In genomic region chr3:124730920-124731297, GRCh38 we compare ENCODE assay signal across 8 cellular contexts. TPM values are rescaled to one million over a fixed set of nuclear protein-coding genes. Genes with fewer than 3 reads are reported as not detected.
DNase-seq lines count a peak whose midpoint lies in the region; ATAC-seq and TF ChIP-seq lines count a peak whose summit lies in the region.

No MANE protein-coding gene starts in this region.

- ATAC-seq in stimulated activated effector memory CD8-positive, alpha-beta T cell treated with anti-CD3 and anti-CD28 coated beads, Interleukin-12 subunit alpha, Interleukin-12 subunit beta, amount 100 ng/mL, for 72 hours: no peak
- ATAC-seq in HG02759 (IDR thresholded peaks at IDR 0.05; ENCODE audit: unreplicated experiment): no peak

- peak overlapping the region; percentile 89 for H3K4me3 ChIP-seq in iPS-20b (ENCODE audit: low read length)

- peak overlapping the region; percentile 93 for H3K9ac ChIP-seq in iPS-20b (ENCODE audit: low read depth, low read length)

- no peaks in the 10 kb centered on the region for H3K4me1 ChIP-seq in iPS-20b (ENCODE audit: insufficient read depth, low read length)

- peak overlapping the region; percentile 98 for H3K4me3 Mint-ChIP-seq in HFFc6
- peak overlapping the region; percentile 100 for H3K4me3 Mint-ChIP-seq in activated T-helper 1 cell treated with anti-CD3 and anti-CD28 coated beads, Interleukin-12 subunit alpha, Interleukin-12 subunit beta, Interleukin-2, Interleukin-4 antibody, amounts not matched to agents 30 ng/mL and 10 ng/mL and 1 ng/mL, durations not matched to agents 14 hours and 24 hours and 36 hours
- H3K4me3 Mint-ChIP-seq in stimulated activated effector memory CD8-positive, alpha-beta T cell treated with anti-CD3 and anti-CD28 coated beads, Interleukin-12 subunit alpha, Interleukin-12 subunit beta, amount 100 ng/mL, for 72 hours: peak overlapping the region; percentile 96

- no peaks in the 10 kb centered on the region; the same call in none of the 2 replicates for H3K27me3 Mint-ChIP-seq in HFFc6 (ENCODE audit: insufficient read depth)
- H3K27me3 Mint-ChIP-seq in activated T-helper 1 cell treated with anti-CD3 and anti-CD28 coated beads, Interleukin-12 subunit alpha, Interleukin-12 subunit beta, Interleukin-2, Interleukin-4 antibody, amounts not matched to agents 30 ng/mL and 10 ng/mL and 1 ng/mL, durations not matched to agents 14 hours and 24 hours and 36 hours (ENCODE audit: insufficient read depth): peaks cover 17% of the 10 kb centered on the region

- H3K9me3 ChIP-seq in iPS-20b (ENCODE audit: insufficient read depth, low read depth, low read length): no peaks in the 10 kb centered on the region

- H3K27ac ChIP-seq in iPS-20b (ENCODE audit: low read length): peak overlapping the region; percentile 19

- peaks cover 39% of the 10 kb centered on the region for H3K4me1 Mint-ChIP-seq in HFFc6 (ENCODE audit: low read depth)
- peaks cover 41% of the 10 kb centered on the region for H3K4me1 Mint-ChIP-seq in activated T-helper 1 cell treated with anti-CD3 and anti-CD28 coated beads, Interleukin-12 subunit alpha, Interleukin-12 subunit beta, Interleukin-2, Interleukin-4 antibody, amounts not matched to agents 30 ng/mL and 10 ng/mL and 1 ng/mL, durations not matched to agents 14 hours and 24 hours and 36 hours (ENCODE audit: low read depth)
- H3K4me1 Mint-ChIP-seq in stimulated activated effector memory CD8-positive, alpha-beta T cell treated with anti-CD3 and anti-CD28 coated beads, Interleukin-12 subunit alpha, Interleukin-12 subunit beta, amount 100 ng/mL, for 72 hours: peaks cover 25% of the 10 kb centered on the region

- peaks cover 33% of the 10 kb centered on the region; the same call in 1 of the 2 replicates for H3K27me3 ChIP-seq in iPS-20b (ENCODE audit: insufficient read depth, low read length)

- H3K36me3 ChIP-seq in iPS-20b (ENCODE audit: insufficient read depth, low read depth, low read length): peaks cover 22% of the 10 kb centered on the region

- DNase-seq in HFFc6: no peak
- DNase-seq in activated T-helper 1 cell treated with anti-CD3 and anti-CD28 coated beads, Interleukin-12 subunit alpha, Interleukin-12 subunit beta, Interleukin-2, Interleukin-4 antibody, amounts not matched to agents 30 ng/mL and 10 ng/mL and 1 ng/mL, durations not matched to agents 14 hours and 24 hours and 36 hours (ENCODE audit: low spot score): no peak
- DNase-seq in stimulated activated effector memory CD8-positive, alpha-beta T cell treated with anti-CD3 and anti-CD28 coated beads, Interleukin-12 subunit alpha, Interleukin-12 subunit beta, amount 100 ng/mL, for 72 hours (ENCODE audit: low spot score in 2 of 2): no peak
- DNase-seq in activated gamma-delta T cell (lab: John Stamatoyannopoulos, UW): no peak
- DNase-seq in AG08396 (ENCODE audit: low spot score): no peak
- DNase-seq in C1 segment of cervical spinal cord (lab: John Stamatoyannopoulos, UW): no peak

- intact Hi-C loops in activated T-helper 1 cell treated with anti-CD3 and anti-CD28 coated beads, Interleukin-12 subunit alpha, Interleukin-12 subunit beta, Interleukin-2, Interleukin-4 antibody, amounts not matched to agents 30 ng/mL and 10 ng/mL and 1 ng/mL, durations not matched to agents 14 hours and 24 hours and 36 hours (cut with micrococcal nuclease): loop anchor here (2.0 to 10.0 kb wide), 7 partner anchors 79 to 1186 kb away; partner anchors contain the start of genes HACD2, OSBPL11 and ZNF148

- H3K36me3 Mint-ChIP-seq in HFFc6 (ENCODE audit: low read depth): peaks cover 9% of the 10 kb centered on the region; the same call in 1 of the 2 replicates
- peaks cover 17% of the 10 kb centered on the region for H3K36me3 Mint-ChIP-seq in activated T-helper 1 cell treated with anti-CD3 and anti-CD28 coated beads, Interleukin-12 subunit alpha, Interleukin-12 subunit beta, Interleukin-2, Interleukin-4 antibody, amounts not matched to agents 30 ng/mL and 10 ng/mL and 1 ng/mL, durations not matched to agents 14 hours and 24 hours and 36 hours (ENCODE audit: low read depth)
- H3K36me3 Mint-ChIP-seq in stimulated activated effector memory CD8-positive, alpha-beta T cell treated with anti-CD3 and anti-CD28 coated beads, Interleukin-12 subunit alpha, Interleukin-12 subunit beta, amount 100 ng/mL, for 72 hours: peaks cover 42% of the 10 kb centered on the region

- no peaks in the 10 kb centered on the region for H3K9me3 Mint-ChIP-seq in HFFc6
- H3K9me3 Mint-ChIP-seq in activated T-helper 1 cell treated with anti-CD3 and anti-CD28 coated beads, Interleukin-12 subunit alpha, Interleukin-12 subunit beta, Interleukin-2, Interleukin-4 antibody, amounts not matched to agents 30 ng/mL and 10 ng/mL and 1 ng/mL, durations not matched to agents 14 hours and 24 hours and 36 hours: no peaks in the 10 kb centered on the region
- H3K9me3 Mint-ChIP-seq in stimulated activated effector memory CD8-positive, alpha-beta T cell treated with anti-CD3 and anti-CD28 coated beads, Interleukin-12 subunit alpha, Interleukin-12 subunit beta, amount 100 ng/mL, for 72 hours: no peaks in the 10 kb centered on the region

- peak overlapping the region; percentile 95 for H3K27ac Mint-ChIP-seq in HFFc6
- peak overlapping the region; percentile 100 for H3K27ac Mint-ChIP-seq in activated T-helper 1 cell treated with anti-CD3 and anti-CD28 coated beads, Interleukin-12 subunit alpha, Interleukin-12 subunit beta, Interleukin-2, Interleukin-4 antibody, amounts not matched to agents 30 ng/mL and 10 ng/mL and 1 ng/mL, durations not matched to agents 14 hours and 24 hours and 36 hours
- H3K27ac Mint-ChIP-seq in stimulated activated effector memory CD8-positive, alpha-beta T cell treated with anti-CD3 and anti-CD28 coated beads, Interleukin-12 subunit alpha, Interleukin-12 subunit beta, amount 100 ng/mL, for 72 hours: peak overlapping the region; percentile 99

- no peak for TF ChIP-seq CTCF in HFFc6 (IDR thresholded peaks at IDR 0.05)

RNA-seq across cellular contexts. Expression of gene UMPS, which starts 0.7 kb away (rescaled TPM):
- total RNA-seq in HFFc6 (2021; fragmentation: NEBNext Ultra II Directional; extraction: Animal tissue kit (Norgen Biotek cat#: 25700)): 10 to 100 TPM; 25.2 to 39.6 (median 28.4) TPM
- total RNA-seq in activated T-helper 1 cell treated with anti-CD3 and anti-CD28 coated beads, Interleukin-12 subunit alpha, Interleukin-12 subunit beta, Interleukin-2, Interleukin-4 antibody, amounts not matched to agents 30 ng/mL and 10 ng/mL and 1 ng/mL, durations not matched to agents 14 hours and 24 hours and 36 hours: 54.2 and 56.3 TPM in 2 replicates
